In the genomic region with DNA sequence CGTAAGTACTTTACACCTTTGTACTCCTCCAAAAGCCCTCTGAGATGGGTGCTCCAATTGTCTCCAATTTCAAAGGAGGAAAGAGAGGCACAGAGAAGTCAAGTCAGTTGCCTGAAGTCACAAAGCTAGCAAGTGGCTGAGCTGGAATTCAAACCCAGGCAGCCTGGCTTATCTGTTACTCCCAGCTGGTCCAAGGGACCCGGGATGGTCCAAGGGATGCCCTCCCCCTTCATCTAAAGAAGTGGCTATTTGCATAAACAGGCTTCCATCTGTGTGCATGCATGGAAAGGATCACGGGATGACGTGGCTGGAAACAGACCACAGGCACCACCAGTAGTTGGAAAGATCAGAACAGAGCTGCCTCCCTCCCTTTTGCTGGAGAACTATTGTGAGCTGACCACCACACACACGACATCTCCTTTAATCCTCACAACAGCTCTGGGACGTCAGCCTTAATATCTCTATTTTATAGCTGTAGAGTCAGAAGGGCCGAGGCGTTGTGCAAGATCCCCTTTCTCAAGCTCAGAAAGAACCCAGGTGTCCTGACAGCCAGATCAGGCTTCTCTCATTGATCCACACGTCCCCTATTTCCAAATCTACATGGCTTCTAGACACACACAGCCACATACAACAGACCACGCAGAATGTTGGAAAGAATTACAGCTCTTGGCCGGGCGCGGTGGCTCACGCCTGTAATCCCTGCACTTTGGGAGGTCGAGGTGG, we compare ENCODE assay signal across 1 cellular context.
TF ChIP-seq lines count a peak whose summit lies in the region.

No MANE protein-coding gene starts in this region.

TF ChIP-seq in K562, 482 proteins besides CTCF, POLR2A, EP300 and RAD21 (continued from another document):
- TF ChIP-seq, protein P1, sequence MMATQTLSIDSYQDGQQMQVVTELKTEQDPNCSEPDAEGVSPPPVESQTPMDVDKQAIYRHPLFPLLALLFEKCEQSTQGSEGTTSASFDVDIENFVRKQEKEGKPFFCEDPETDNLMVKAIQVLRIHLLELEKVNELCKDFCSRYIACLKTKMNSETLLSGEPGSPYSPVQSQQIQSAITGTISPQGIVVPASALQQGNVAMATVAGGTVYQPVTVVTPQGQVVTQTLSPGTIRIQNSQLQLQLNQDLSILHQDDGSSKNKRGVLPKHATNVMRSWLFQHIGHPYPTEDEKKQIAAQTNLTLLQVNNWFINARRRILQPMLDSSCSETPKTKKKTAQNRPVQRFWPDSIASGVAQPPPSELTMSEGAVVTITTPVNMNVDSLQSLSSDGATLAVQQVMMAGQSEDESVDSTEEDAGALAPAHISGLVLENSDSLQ (IDR thresholded peaks at IDR 0.05): no peak
- no peak for TF ChIP-seq XRCC4 (IDR thresholded peaks at IDR 0.05; ENCODE audit: extremely low read depth, insufficient read depth, insufficient read length)
- TF ChIP-seq TEAD4 (IDR thresholded peaks at IDR 0.05; ENCODE audit: low read length): peak; percentile 57
- no peak for TF ChIP-seq TEAD4 (CRISPR knock-in tag; IDR thresholded peaks at IDR 0.05; ENCODE audit: borderline replicate concordance)
- TF ChIP-seq SAP30 (IDR thresholded peaks at IDR 0.05; ENCODE audit: borderline replicate concordance, insufficient read depth, low read depth, low read length, poor library complexity, severe bottlenecking): no peak
- TF ChIP-seq ZNF431 (CRISPR knock-in tag; IDR thresholded peaks at IDR 0.05): no peak
- TF ChIP-seq SNAPC5 (CRISPR knock-in tag; IDR thresholded peaks at IDR 0.05): no peak
- TF ChIP-seq ZNF41 (CRISPR knock-in tag; conservative IDR thresholded peaks at IDR 0.05): no peak
- TF ChIP-seq ZNF224 (CRISPR knock-in tag; IDR thresholded peaks at IDR 0.05): no peak
- TF ChIP-seq CBX2 (IDR thresholded peaks at IDR 0.05; ENCODE audit: insufficient read depth, low read length, poor library complexity, severe bottlenecking): no peak
- TF ChIP-seq ZNF696 (CRISPR knock-in tag; conservative IDR thresholded peaks at IDR 0.05): no peak
- no peak for TF ChIP-seq PCBP2 (IDR thresholded peaks at IDR 0.05; ENCODE audit: low read depth, low read length, poor library complexity, severe bottlenecking)
- TF ChIP-seq CREB1 (IDR thresholded peaks at IDR 0.05): no peak
- TF ChIP-seq CREB1 (CRISPR knock-in tag; IDR thresholded peaks at IDR 0.05): peak; percentile 80
- TF ChIP-seq CBFA2T2 (conservative IDR thresholded peaks at IDR 0.05): peak; percentile 62
- TF ChIP-seq HNRNPK (IDR thresholded peaks at IDR 0.05; ENCODE audit: low read depth, low read length, poor library complexity, severe bottlenecking): no peak
- peak; percentile 78 for TF ChIP-seq CBFA2T3 (IDR thresholded peaks at IDR 0.05)
- no peak for TF ChIP-seq NCOA1 (IDR thresholded peaks at IDR 0.05; ENCODE audit: low read depth)
- peak; percentile 47; the same call in 1 of the 2 replicates for TF ChIP-seq FOXM1 (IDR thresholded peaks at IDR 0.05; ENCODE audit: low read depth)
- no peak for TF ChIP-seq FOXM1 (CRISPR knock-in tag; IDR thresholded peaks at IDR 0.05; ENCODE audit: low read depth)
- TF ChIP-seq, protein P2, sequence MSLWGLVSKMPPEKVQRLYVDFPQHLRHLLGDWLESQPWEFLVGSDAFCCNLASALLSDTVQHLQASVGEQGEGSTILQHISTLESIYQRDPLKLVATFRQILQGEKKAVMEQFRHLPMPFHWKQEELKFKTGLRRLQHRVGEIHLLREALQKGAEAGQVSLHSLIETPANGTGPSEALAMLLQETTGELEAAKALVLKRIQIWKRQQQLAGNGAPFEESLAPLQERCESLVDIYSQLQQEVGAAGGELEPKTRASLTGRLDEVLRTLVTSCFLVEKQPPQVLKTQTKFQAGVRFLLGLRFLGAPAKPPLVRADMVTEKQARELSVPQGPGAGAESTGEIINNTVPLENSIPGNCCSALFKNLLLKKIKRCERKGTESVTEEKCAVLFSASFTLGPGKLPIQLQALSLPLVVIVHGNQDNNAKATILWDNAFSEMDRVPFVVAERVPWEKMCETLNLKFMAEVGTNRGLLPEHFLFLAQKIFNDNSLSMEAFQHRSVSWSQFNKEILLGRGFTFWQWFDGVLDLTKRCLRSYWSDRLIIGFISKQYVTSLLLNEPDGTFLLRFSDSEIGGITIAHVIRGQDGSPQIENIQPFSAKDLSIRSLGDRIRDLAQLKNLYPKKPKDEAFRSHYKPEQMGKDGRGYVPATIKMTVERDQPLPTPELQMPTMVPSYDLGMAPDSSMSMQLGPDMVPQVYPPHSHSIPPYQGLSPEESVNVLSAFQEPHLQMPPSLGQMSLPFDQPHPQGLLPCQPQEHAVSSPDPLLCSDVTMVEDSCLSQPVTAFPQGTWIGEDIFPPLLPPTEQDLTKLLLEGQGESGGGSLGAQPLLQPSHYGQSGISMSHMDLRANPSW (CRISPR knock-in tag; IDR thresholded peaks at IDR 0.05): no peak
- TF ChIP-seq MEIS2 (IDR thresholded peaks at IDR 0.05; ENCODE audit: partially characterized antibody): no peak
- no peak for TF ChIP-seq NR3C1 (CRISPR knock-in tag; IDR thresholded peaks at IDR 0.05)
- TF ChIP-seq SP2 (IDR thresholded peaks at IDR 0.05; ENCODE audit: extremely low read depth, low read depth, low read length, poor library complexity, severe bottlenecking): no peak
- no peak for TF ChIP-seq ZNF212 (CRISPR knock-in tag; IDR thresholded peaks at IDR 0.05)
- TF ChIP-seq, protein P3, sequence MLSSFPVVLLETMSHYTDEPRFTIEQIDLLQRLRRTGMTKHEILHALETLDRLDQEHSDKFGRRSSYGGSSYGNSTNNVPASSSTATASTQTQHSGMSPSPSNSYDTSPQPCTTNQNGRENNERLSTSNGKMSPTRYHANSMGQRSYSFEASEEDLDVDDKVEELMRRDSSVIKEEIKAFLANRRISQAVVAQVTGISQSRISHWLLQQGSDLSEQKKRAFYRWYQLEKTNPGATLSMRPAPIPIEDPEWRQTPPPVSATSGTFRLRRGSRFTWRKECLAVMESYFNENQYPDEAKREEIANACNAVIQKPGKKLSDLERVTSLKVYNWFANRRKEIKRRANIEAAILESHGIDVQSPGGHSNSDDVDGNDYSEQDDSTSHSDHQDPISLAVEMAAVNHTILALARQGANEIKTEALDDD (IDR thresholded peaks at IDR 0.05): no peak
- TF ChIP-seq, protein P4, sequence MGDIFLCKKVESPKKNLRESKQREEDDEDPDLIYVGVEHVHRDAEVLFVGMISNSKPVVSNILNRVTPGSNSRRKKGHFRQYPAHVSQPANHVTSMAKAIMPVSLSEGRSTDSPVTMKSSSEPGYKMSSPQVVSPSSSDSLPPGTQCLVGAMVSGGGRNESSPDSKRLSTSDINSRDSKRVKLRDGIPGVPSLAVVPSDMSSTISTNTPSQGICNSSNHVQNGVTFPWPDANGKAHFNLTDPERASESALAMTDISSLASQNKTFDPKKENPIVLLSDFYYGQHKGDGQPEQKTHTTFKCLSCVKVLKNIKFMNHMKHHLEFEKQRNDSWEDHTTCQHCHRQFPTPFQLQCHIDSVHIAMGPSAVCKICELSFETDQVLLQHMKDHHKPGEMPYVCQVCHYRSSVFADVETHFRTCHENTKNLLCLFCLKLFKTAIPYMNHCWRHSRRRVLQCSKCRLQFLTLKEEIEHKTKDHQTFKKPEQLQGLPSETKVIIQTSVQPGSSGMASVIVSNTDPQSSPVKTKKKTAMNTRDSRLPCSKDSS (IDR thresholded peaks at IDR 0.05; ENCODE audit: low read depth, partially characterized antibody): no peak
- TF ChIP-seq ZZZ3 (IDR thresholded peaks at IDR 0.05): no peak
- no peak for TF ChIP-seq ZNF143 (CRISPR knock-in tag; IDR thresholded peaks at IDR 0.05)
- TF ChIP-seq ZNF707 (CRISPR knock-in tag; conservative IDR thresholded peaks at IDR 0.05): no peak
- no peak for TF ChIP-seq BRCA1 (IDR thresholded peaks at IDR 0.05)
- TF ChIP-seq BRCA1 (CRISPR knock-in tag; IDR thresholded peaks at IDR 0.05): no peak
- TF ChIP-seq NFE2L1 (tag; IDR thresholded peaks at IDR 0.05; ENCODE audit: borderline replicate concordance, low read depth): no peak
- TF ChIP-seq TCF7 (IDR thresholded peaks at IDR 0.05; ENCODE audit: borderline replicate concordance): no peak
